25 cellular contexts compared by ENCODE assay signal in the genomic region with DNA sequence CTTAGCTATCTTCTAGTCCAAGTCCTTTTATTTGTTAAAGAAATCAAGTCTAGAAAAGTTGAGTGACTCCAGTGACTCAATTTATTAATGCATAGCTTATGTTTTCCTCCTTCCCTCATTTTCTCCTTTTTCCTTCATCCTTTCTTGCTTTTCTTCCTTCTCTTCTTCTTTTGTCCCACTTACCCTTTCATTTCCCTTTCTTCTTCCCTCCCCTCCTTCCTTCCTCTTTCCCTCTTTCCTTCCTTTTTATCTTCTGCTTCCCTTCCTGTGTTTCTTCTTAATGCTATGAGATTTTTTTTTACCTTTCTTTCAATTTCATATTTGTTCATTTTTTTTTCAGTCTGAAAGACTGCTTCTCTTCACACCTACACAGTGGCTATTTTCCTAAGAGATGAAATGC.
"Had no signal": no experiment of that assay in that cellular context is flagged by ENCODE, and none has a peak within 500 bp of the region (broad histone marks: within the 10 kb centered on the region; RNA-seq: fewer than 3 reads in every experiment).

No MANE protein-coding gene starts in this region.

- H3K9me3 Mint-ChIP-seq: activated naive CD4-positive, alpha-beta T cell treated with anti-CD3 and anti-CD28 coated beads, Interleukin-2, amount 10 ng/mL, durations not matched to agents 7 days and 5 days; activated T-helper 1 cell treated with anti-CD3 and anti-CD28 coated beads, Interleukin-12 subunit alpha, Interleukin-12 subunit beta, Interleukin-2, Interleukin-4 antibody, amounts not matched to agents 30 ng/mL and 10 ng/mL and 1 ng/mL, durations not matched to agents 14 hours and 24 hours and 36 hours; WTC11 had no signal

- H3K4me1 Mint-ChIP-seq: activated CD8-positive, alpha-beta memory T cell treated with anti-CD3 and anti-CD28 coated beads, Interleukin-2, amount 10 ng/mL, durations not matched to agents 7 days and 5 days; activated naive CD4-positive, alpha-beta T cell treated with anti-CD3 and anti-CD28 coated beads, Interleukin-2, amount 10 ng/mL, durations not matched to agents 7 days and 5 days had no signal

- H3K4me3 Mint-ChIP-seq: activated CD4-positive, alpha-beta memory T cell treated with anti-CD3 and anti-CD28 coated beads for 36 hours; activated CD8-positive, alpha-beta memory T cell treated with anti-CD3 and anti-CD28 coated beads, Interleukin-2, amount 10 ng/mL, durations not matched to agents 7 days and 5 days; activated CD8-positive, alpha-beta T cell treated with anti-CD3 and anti-CD28 coated beads, Interleukin-2, amount 10 ng/mL, durations not matched to agents 7 days and 5 days; activated naive CD4-positive, alpha-beta T cell treated with anti-CD3 and anti-CD28 coated beads, Interleukin-2, amount 10 ng/mL, durations not matched to agents 7 days and 5 days; activated T-helper 1 cell treated with anti-CD3 and anti-CD28 coated beads, Interleukin-12 subunit alpha, Interleukin-12 subunit beta, Interleukin-2, Interleukin-4 antibody, amounts not matched to agents 30 ng/mL and 10 ng/mL and 1 ng/mL, durations not matched to agents 14 hours and 24 hours and 36 hours; WTC11 had no signal

- H3K36me3 ChIP-seq: brain microvascular endothelial cell had no signal

- H3K27ac ChIP-seq: brain microvascular endothelial cell, VCaP had no signal

- DNase-seq: activated CD4-positive, alpha-beta memory T cell treated with anti-CD3 and anti-CD28 coated beads for 36 hours; activated CD4-positive, alpha-beta T cell treated with anti-CD3 and anti-CD28 coated beads for 1 hour; activated CD4-positive, alpha-beta T cell treated with anti-CD3 and anti-CD28 coated beads for 4 hours; activated CD4-positive, alpha-beta T cell treated with anti-CD3 and anti-CD28 coated beads, Interleukin-2, amount 50 U/mL, for 1 hour; activated CD8-positive, alpha-beta memory T cell treated with anti-CD3 and anti-CD28 coated beads, Interleukin-2, amount 10 ng/mL, durations not matched to agents 7 days and 5 days; activated CD8-positive, alpha-beta memory T cell treated with anti-CD3 and anti-CD28 coated beads, Interleukin-2, amount 50 U/mL, for 4 hours; activated CD8-positive, alpha-beta T cell treated with anti-CD3 and anti-CD28 coated beads, Interleukin-2, amount 10 ng/mL, durations not matched to agents 7 days and 5 days; activated gamma-delta T cell; activated naive CD4-positive, alpha-beta T cell; activated naive CD4-positive, alpha-beta T cell treated with anti-CD3 and anti-CD28 coated beads, Interleukin-2, amount 10 ng/mL, durations not matched to agents 7 days and 5 days; activated T-cell treated with anti-CD3 and anti-CD28 coated beads, Interleukin-2, amount 50 U/mL, for 1 hour; activated T-cell treated with anti-CD3 and anti-CD28 coated beads, Interleukin-2, amount 50 U/mL, for 48 hours; amniotic stem cell; anterior cingulate cortex; brain microvascular endothelial cell; cortex of kidney; effector CD8-positive, alpha-beta T cell; foreskin fibroblast; head of caudate nucleus; T-helper 2 cell had no signal

- H3K27me3 ChIP-seq: brain microvascular endothelial cell had no signal

- H3K27me3 Mint-ChIP-seq: activated CD4-positive, alpha-beta memory T cell treated with anti-CD3 and anti-CD28 coated beads for 36 hours; activated CD8-positive, alpha-beta memory T cell treated with anti-CD3 and anti-CD28 coated beads, Interleukin-2, amount 10 ng/mL, durations not matched to agents 7 days and 5 days; activated naive CD4-positive, alpha-beta T cell treated with anti-CD3 and anti-CD28 coated beads, Interleukin-2, amount 10 ng/mL, durations not matched to agents 7 days and 5 days had no signal

- ATAC-seq: activated CD8-positive, alpha-beta memory T cell treated with anti-CD3 and anti-CD28 coated beads, Interleukin-2, amount 10 ng/mL, durations not matched to agents 7 days and 5 days; activated CD8-positive, alpha-beta T cell treated with anti-CD3 and anti-CD28 coated beads, Interleukin-2, amount 10 ng/mL, durations not matched to agents 7 days and 5 days; activated naive CD4-positive, alpha-beta T cell treated with anti-CD3 and anti-CD28 coated beads, Interleukin-2, amount 50 U/mL, for 72 hours; esophagus mucosa; WTC11 had no signal

- H3K36me3 Mint-ChIP-seq: activated CD4-positive, alpha-beta memory T cell treated with anti-CD3 and anti-CD28 coated beads for 36 hours; activated CD8-positive, alpha-beta memory T cell treated with anti-CD3 and anti-CD28 coated beads, Interleukin-2, amount 10 ng/mL, durations not matched to agents 7 days and 5 days; activated naive CD4-positive, alpha-beta T cell treated with anti-CD3 and anti-CD28 coated beads, Interleukin-2, amount 10 ng/mL, durations not matched to agents 7 days and 5 days had no signal

- H3K27ac Mint-ChIP-seq: activated CD4-positive, alpha-beta memory T cell treated with anti-CD3 and anti-CD28 coated beads for 36 hours; activated CD8-positive, alpha-beta memory T cell treated with anti-CD3 and anti-CD28 coated beads, Interleukin-2, amount 10 ng/mL, durations not matched to agents 7 days and 5 days; activated CD8-positive, alpha-beta T cell treated with anti-CD3 and anti-CD28 coated beads, Interleukin-2, amount 10 ng/mL, durations not matched to agents 7 days and 5 days; activated naive CD4-positive, alpha-beta T cell treated with anti-CD3 and anti-CD28 coated beads, Interleukin-2, amount 10 ng/mL, durations not matched to agents 7 days and 5 days; activated naive CD4-positive, alpha-beta T cell treated with anti-CD3 and anti-CD28 coated beads, Interleukin-2, amount 50 U/mL, for 72 hours; activated T-helper 1 cell treated with anti-CD3 and anti-CD28 coated beads, Interleukin-12 subunit alpha, Interleukin-12 subunit beta, Interleukin-2, Interleukin-4 antibody, amounts not matched to agents 30 ng/mL and 10 ng/mL and 1 ng/mL, durations not matched to agents 14 hours and 24 hours and 36 hours; WTC11 had no signal
